Comparison of ENCODE assay signal across 16 cellular contexts in the genomic region with DNA sequence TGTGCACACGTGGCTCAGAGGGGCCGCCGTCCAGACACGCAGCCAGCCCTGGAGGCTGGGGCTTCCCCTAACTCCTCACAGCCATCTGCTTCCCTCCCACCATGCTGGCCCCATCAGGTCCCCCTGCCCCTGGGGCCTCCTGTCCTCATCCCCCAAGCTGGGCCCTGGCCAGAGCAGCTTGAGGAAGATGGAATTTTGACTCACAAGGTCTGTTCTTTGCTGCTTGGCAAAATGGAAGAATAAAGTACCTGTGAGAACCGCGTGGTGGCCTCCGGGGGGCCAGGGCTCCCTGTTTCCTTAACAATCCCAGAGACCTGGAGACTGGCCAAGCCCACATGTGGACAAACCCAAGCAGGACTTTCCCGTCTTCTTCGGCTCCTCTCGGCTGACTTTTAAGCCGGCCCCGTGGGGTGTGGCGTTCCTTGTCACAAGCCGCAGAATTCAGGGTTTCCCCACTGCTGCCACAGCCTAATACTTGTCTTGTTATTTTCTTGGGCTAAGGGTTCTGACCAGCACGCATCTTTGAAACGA.
DNase-seq lines count a peak whose midpoint lies in the region; ATAC-seq and TF ChIP-seq lines count a peak whose summit lies in the region.
"Had no signal": no experiment of that assay in that cellular context is flagged by ENCODE, and none has a peak within 500 bp of the region (broad histone marks: within the 10 kb centered on the region; RNA-seq: fewer than 3 reads in every experiment).

No MANE protein-coding gene starts in this region.

- H3K27me3 Mint-ChIP-seq in activated T-helper 2 cell treated with anti-CD3 and anti-CD28 coated beads, Interferon-gamma antibody, Interleukin-2, Interleukin-4, amounts not matched to agents 10 μg/mL and 5 μg/mL and 100 μg/mL, durations not matched to agents 14 hours and 24 hours and 36 hours (ENCODE audit: low read depth): no peaks in the 10 kb centered on the region

- no peaks in the 10 kb centered on the region for H3K36me3 Mint-ChIP-seq in activated T-helper 2 cell treated with anti-CD3 and anti-CD28 coated beads, Interferon-gamma antibody, Interleukin-2, Interleukin-4, amounts not matched to agents 10 μg/mL and 5 μg/mL and 100 μg/mL, durations not matched to agents 14 hours and 24 hours and 36 hours (ENCODE audit: low read depth)
- H3K36me3 Mint-ChIP-seq: CD14-positive monocyte had no signal

- WGBS in lung, 2 donors: 61 to 69% methylated on average over 16 of the region's 16 CpGs
- WGBS in transverse colon (ENCODE audit: low coverage in 1 of 2), 2 donors: 58% methylated on average over 16 of the region's 16 CpGs; no CpG with 5 or more reads in 1 of the 2 donors

- TF ChIP-seq POLR2A in transverse colon (IDR thresholded peaks at IDR 0.05): no peak

- no peak for TF ChIP-seq CTCF in lung (IDR thresholded peaks at IDR 0.05; ENCODE audit: control extremely low read depth, extremely low read depth)
- TF ChIP-seq CTCF in transverse colon (IDR thresholded peaks at IDR 0.05): no peak

- no peak overlapping the region for H3K27ac Mint-ChIP-seq in activated T-helper 2 cell treated with anti-CD3 and anti-CD28 coated beads, Interferon-gamma antibody, Interleukin-2, Interleukin-4, amounts not matched to agents 10 μg/mL and 5 μg/mL and 100 μg/mL, durations not matched to agents 14 hours and 24 hours and 36 hours
- H3K27ac Mint-ChIP-seq: CD14-positive monocyte, GM23338 had no signal

- no peak overlapping the region for H3K27ac ChIP-seq in lung (ENCODE audit: low read depth in 1 of 2, low read length in 1 of 2)
- H3K27ac ChIP-seq in transverse colon: no peak overlapping the region
- H3K27ac ChIP-seq: lower lobe of right lung, psoas muscle, thyroid gland had no signal

- H3K9me3 ChIP-seq in lung (ENCODE audit: control insufficient read depth in 2 of 2, insufficient read depth in 1 of 2, low read length in 1 of 2) (peaks cover 0 to 9% of the 10 kb centered on the region in 2 donors), transverse colon (no peaks in the 10 kb centered on the region)
- H3K9me3 ChIP-seq: lower lobe of right lung, psoas muscle, thyroid gland had no signal

- peak; percentile 0 for DNase-seq in activated gamma-delta T cell treated with Interleukin-2 at 50 U/mL for 16 hours
- no peak for DNase-seq in activated gamma-delta T cell (lab: John Stamatoyannopoulos, UW)
- DNase-seq in NCI-H524 treated with DMSO at 0.1 percent for 48 hours (lab: John Stamatoyannopoulos, UW): peak; percentile 67
- peak; percentile 27 for DNase-seq in lung (ENCODE audit: low spot score)
- DNase-seq in transverse colon: peak; percentile 3
- no peak for DNase-seq in SHP77 treated with DMSO at 0.1 percent for 48 hours (lab: John Stamatoyannopoulos, UW)
- no peak for DNase-seq in activated T-helper 2 cell treated with anti-CD3 and anti-CD28 coated beads, Interferon-gamma antibody, Interleukin-2, Interleukin-4, amounts not matched to agents 10 μg/mL and 5 μg/mL and 100 μg/mL, durations not matched to agents 14 hours and 24 hours and 36 hours (ENCODE audit: low spot score)
- DNase-seq in CD1c-positive myeloid dendritic cell (ENCODE audit: extremely low spot score): no peak
- DNase-seq: DND-41, lower lobe of right lung, NCI-H1436 treated with DMSO at 0.1 percent for 48 hours, psoas muscle, RPMI8226, thyroid gland had no signal

- H3K9me3 Mint-ChIP-seq in activated T-helper 2 cell treated with anti-CD3 and anti-CD28 coated beads, Interferon-gamma antibody, Interleukin-2, Interleukin-4, amounts not matched to agents 10 μg/mL and 5 μg/mL and 100 μg/mL, durations not matched to agents 14 hours and 24 hours and 36 hours: peaks cover 9% of the 10 kb centered on the region
- H3K9me3 Mint-ChIP-seq: GM23338 had no signal

- H3K4me3 Mint-ChIP-seq in activated T-helper 2 cell treated with anti-CD3 and anti-CD28 coated beads, Interferon-gamma antibody, Interleukin-2, Interleukin-4, amounts not matched to agents 10 μg/mL and 5 μg/mL and 100 μg/mL, durations not matched to agents 14 hours and 24 hours and 36 hours (ENCODE audit: low read depth): no peak overlapping the region
- H3K4me3 Mint-ChIP-seq: CD14-positive monocyte, GM23338 had no signal

- intact Hi-C loops in transverse colon (cut with DNase I; ENCODE audit: low total_unique reads): no loop called here
- intact Hi-C loops in activated T-helper 2 cell treated with anti-CD3 and anti-CD28 coated beads, Interferon-gamma antibody, Interleukin-2, Interleukin-4, amounts not matched to agents 10 μg/mL and 5 μg/mL and 100 μg/mL, durations not matched to agents 14 hours and 24 hours and 36 hours (cut with micrococcal nuclease): no loop called here

- in situ Hi-C loops in transverse colon (cut with MboI; ENCODE audit: low pct_ligation_motif_present in 1 of 4, low pct_unique_long_range_greater_than_20kb in 1 of 4, low sequenced_read_pairs in 3 of 4): no loop called here

- no peaks in the 10 kb centered on the region for H3K4me1 Mint-ChIP-seq in activated T-helper 2 cell treated with anti-CD3 and anti-CD28 coated beads, Interferon-gamma antibody, Interleukin-2, Interleukin-4, amounts not matched to agents 10 μg/mL and 5 μg/mL and 100 μg/mL, durations not matched to agents 14 hours and 24 hours and 36 hours (ENCODE audit: low read depth)
- H3K4me1 Mint-ChIP-seq: CD14-positive monocyte had no signal

- H3K4me1 ChIP-seq in lung (ENCODE audit: control insufficient read depth in 2 of 2, insufficient read depth in 2 of 2, low read length in 2 of 2) (no peaks in the 10 kb centered on the region), transverse colon (no peaks in the 10 kb centered on the region)
- H3K4me1 ChIP-seq: lower lobe of right lung, psoas muscle, thyroid gland had no signal

- H3K36me3 ChIP-seq in lung (ENCODE audit: control insufficient read depth in 2 of 2, insufficient read depth in 2 of 2, low read length in 2 of 2) (no peaks in the 10 kb centered on the region), transverse colon (no peaks in the 10 kb centered on the region)
- H3K36me3 ChIP-seq: lower lobe of right lung, thyroid gland had no signal

- no peaks in the 10 kb centered on the region for H3K27me3 ChIP-seq in lung (ENCODE audit: control insufficient read depth, insufficient read depth)
- peaks cover 1% of the 10 kb centered on the region for H3K27me3 ChIP-seq in transverse colon
- H3K27me3 ChIP-seq: thyroid gland had no signal

- ATAC-seq in lung (ENCODE audit: insufficient read depth, low FRiP score): no peak
- ATAC-seq: GM23338, lower lobe of right lung, psoas muscle had no signal

- no peak for TF ChIP-seq EP300 in transverse colon (IDR thresholded peaks at IDR 0.05; ENCODE audit: low read depth)

- no peak overlapping the region for H3K4me3 ChIP-seq in lung
- no peak overlapping the region for H3K4me3 ChIP-seq in transverse colon
- H3K4me3 ChIP-seq: GM23338, lower lobe of right lung, psoas muscle, thyroid gland had no signal

Comparison
In these comparisons a context has a peak if more than half of its experiments do, and no peak if none do; other contexts are left out.
1. DNase-seq: peak in activated gamma-delta T cell treated with Interleukin-2 at 50 U/mL for 16 hours (single experiment), NCI-H524 treated with DMSO at 0.1 percent for 48 hours (single experiment), lung (single experiment) and transverse colon (single experiment); none in activated gamma-delta T cell (single experiment), SHP77 treated with DMSO at 0.1 percent for 48 hours (single experiment), activated T-helper 2 cell treated with anti-CD3 and anti-CD28 coated beads, Interferon-gamma antibody, Interleukin-2, Interleukin-4, amounts not matched to agents 10 μg/mL and 5 μg/mL and 100 μg/mL, durations not matched to agents 14 hours and 24 hours and 36 hours (single experiment) and CD1c-positive myeloid dendritic cell (single experiment).